In genomic region chr1:30694248-30695175, GRCh38 we compare ENCODE assay signal across 23 cellular contexts.
"Had no signal": no experiment of that assay in that cellular context is flagged by ENCODE, and none has a peak within 500 bp of the region (broad histone marks: within the 10 kb centered on the region; RNA-seq: fewer than 3 reads in every experiment).

No MANE protein-coding gene starts in this region.

- H3K27ac ChIP-seq: adrenal gland, cardiac muscle cell, dorsolateral prefrontal cortex, gastrocnemius medialis, pancreas, psoas muscle, spleen, tibial nerve had no signal

- H3K36me3 ChIP-seq: adrenal gland, ascending aorta, cardiac muscle cell, gastrocnemius medialis, pancreas, spleen, tibial nerve had no signal

- H3K27me3 ChIP-seq: ascending aorta, cardiac muscle cell, gastrocnemius medialis, pancreas had no signal

- H3K4me1 ChIP-seq: adrenal gland, pancreas, psoas muscle, spleen had no signal

- H3K9me3 ChIP-seq: adrenal gland, ascending aorta, gastrocnemius medialis, pancreas, psoas muscle, spleen, tibial nerve had no signal

- H3K4me3 ChIP-seq: adrenal gland, ascending aorta, cardiac muscle cell, coronary artery, dorsolateral prefrontal cortex, gastrocnemius medialis, pancreas, psoas muscle, spleen, tibial nerve had no signal

- DNase-seq: activated CD4-positive, alpha-beta T cell treated with anti-CD3 and anti-CD28 coated beads for 36 hours; activated CD4-positive, CD25-positive, alpha-beta regulatory T cell; activated gamma-delta T cell; activated T-cell treated with anti-CD3 and anti-CD28 coated beads for 4 hours; adrenal gland; effector memory CD4-positive, alpha-beta T cell; hippocampal formation; immature natural killer cell; left colon; mammary epithelial cell; naive thymus-derived CD4-positive, alpha-beta T cell; spleen; stimulated activated naive CD4-positive, alpha-beta T cell treated with Interleukin-2 at 50 U/mL for 16 hours; T-helper 17 cell; T1000 had no signal
